9 cellular contexts compared by ENCODE assay signal in genomic region chr17:62179525-62180161, GRCh38.
DNase-seq lines count a peak whose midpoint lies in the region; ATAC-seq, FAIRE-seq and TF ChIP-seq lines count a peak whose summit lies in the region.
"Had no signal": no experiment of that assay in that cellular context is flagged by ENCODE, and none has a peak within 500 bp of the region (broad histone marks: within the 10 kb centered on the region; RNA-seq: fewer than 3 reads in every experiment).

No MANE protein-coding gene starts in this region.

- no peak for TF ChIP-seq POLR2A in H54 (IDR thresholded peaks at IDR 0.05; ENCODE audit: low read depth, low read length)

- TF ChIP-seq CTCF in epithelial cell of proximal tubule (conservative IDR thresholded peaks at IDR 0.05; ENCODE audit: low read depth, low read length), result peak; percentile 43

- FAIRE-seq in H54 (lab: Jason Lieb, UNC), result peak; percentile 92

- DNase-seq in H54 (ENCODE audit: insufficient read length, low spot score), result peak; percentile 73
- peak; percentile 90 for DNase-seq in RKO (ENCODE audit: low spot score)
- DNase-seq in epithelial cell of proximal tubule (ENCODE audit: low read depth), result peak; percentile 87
- peak; percentile 91 for DNase-seq in renal cortical epithelial cell (ENCODE audit: low read depth)
- no peak for DNase-seq in activated gamma-delta T cell (lab: John Stamatoyannopoulos, UW)
- no peak for DNase-seq in SKM-1 (lab: John Stamatoyannopoulos, UW; ENCODE audit: unreplicated experiment)
- DNase-seq: activated naive CD8-positive, alpha-beta T cell treated with anti-CD3 and anti-CD28 coated beads, Interleukin-2, amount 50 U/mL, for 24 hours; right cardiac atrium had no signal

- ATAC-seq in HG03108 (IDR thresholded peaks at IDR 0.05; ENCODE audit: unreplicated experiment), result no peak
- ATAC-seq: activated naive CD8-positive, alpha-beta T cell treated with anti-CD3 and anti-CD28 coated beads, Interleukin-2, amount 50 U/mL, for 24 hours; right cardiac atrium had no signal

- H3K4me3 ChIP-seq in epithelial cell of proximal tubule (ENCODE audit: low read depth, low read length), result no peak overlapping the region

Comparison
In these comparisons a context has a peak if more than half of its experiments do, and no peak if none do; other contexts are left out.
1. DNase-seq: peak in H54 (single experiment), RKO (single experiment), epithelial cell of proximal tubule (single experiment) and renal cortical epithelial cell (single experiment); none in activated gamma-delta T cell (single experiment) and SKM-1 (single experiment).